ENCODE assay signal across 8 cellular contexts in the genomic region with DNA sequence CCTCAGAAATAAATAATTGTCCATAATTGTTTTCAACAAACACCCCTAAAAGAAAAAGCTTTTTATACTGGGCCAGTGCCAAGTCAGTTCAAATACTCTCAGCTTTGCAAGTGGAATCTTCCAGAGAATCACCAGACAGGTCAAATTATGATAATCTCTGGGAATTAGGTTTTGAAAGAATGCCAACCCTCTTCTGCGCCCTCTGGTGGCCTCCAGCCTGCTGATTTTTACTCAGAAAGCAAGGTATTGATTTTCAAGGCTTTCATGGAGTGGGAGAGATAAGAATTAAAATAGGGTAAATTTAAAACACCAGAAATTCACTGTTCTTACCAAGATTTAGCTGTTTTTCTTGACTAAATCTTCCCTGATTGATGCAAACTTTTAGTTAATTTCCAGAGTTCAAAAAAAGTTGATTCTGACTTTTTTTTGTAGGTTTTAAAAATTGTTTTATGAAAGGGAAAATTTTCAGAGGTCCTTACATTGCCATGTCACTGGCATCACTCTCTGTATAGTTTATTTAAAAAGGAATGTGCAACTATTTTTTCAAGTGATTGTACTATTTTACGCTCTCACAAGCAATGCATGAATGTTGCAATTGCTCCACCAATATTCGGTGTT.
DNase-seq lines count a peak whose midpoint lies in the region; ATAC-seq and TF ChIP-seq lines count a peak whose summit lies in the region.

No MANE protein-coding gene starts in this region.

- peak; percentile 49 for TF ChIP-seq CTCF in GM12865 (IDR thresholded peaks at IDR 0.05; ENCODE audit: insufficient read depth, low read depth, low read length, missing control alignments)
- TF ChIP-seq CTCF in fibroblast of pulmonary artery (IDR thresholded peaks at IDR 0.05; ENCODE audit: low read length, missing control alignments), result peak; percentile 65

- H3K4me3 ChIP-seq in GM12865 (ENCODE audit: low read depth, low read length) (no peak overlapping the region), fibroblast of pulmonary artery (replicated peaks; ENCODE audit: low read depth, low read length) (no peak overlapping the region)

- no peak for ATAC-seq in HG02884 (IDR thresholded peaks at IDR 0.05; ENCODE audit: unreplicated experiment)
- no peak for ATAC-seq in GM18520 (IDR thresholded peaks at IDR 0.05; ENCODE audit: unreplicated experiment)

- peak; percentile 7 for DNase-seq in AG08395 (ENCODE audit: low spot score)
- DNase-seq in GM12865 (ENCODE audit: low read depth), result peak; percentile 12
- DNase-seq in OCI-M1 (lab: John Stamatoyannopoulos, UW), result peak; percentile 73
- peak; percentile 20 for DNase-seq in fibroblast of pulmonary artery (ENCODE audit: low read depth)
- DNase-seq in activated effector memory CD4-positive, alpha-beta T cell treated with anti-CD3 and anti-CD28 coated beads, Interleukin-2, amount 50 U/mL, for 16 hours, result no peak
- DNase-seq in effector CD4-positive, alpha-beta T cell, result no peak

Comparison
In these comparisons a context has a peak if more than half of its experiments do, and no peak if none do; other contexts are left out.
1. DNase-seq: peak in AG08395 (single experiment), GM12865 (single experiment), OCI-M1 (single experiment) and fibroblast of pulmonary artery (single experiment); none in activated effector memory CD4-positive, alpha-beta T cell treated with anti-CD3 and anti-CD28 coated beads, Interleukin-2, amount 50 U/mL, for 16 hours (single experiment) and effector CD4-positive, alpha-beta T cell (single experiment).